8 cellular contexts compared by ENCODE assay signal in the genomic region with DNA sequence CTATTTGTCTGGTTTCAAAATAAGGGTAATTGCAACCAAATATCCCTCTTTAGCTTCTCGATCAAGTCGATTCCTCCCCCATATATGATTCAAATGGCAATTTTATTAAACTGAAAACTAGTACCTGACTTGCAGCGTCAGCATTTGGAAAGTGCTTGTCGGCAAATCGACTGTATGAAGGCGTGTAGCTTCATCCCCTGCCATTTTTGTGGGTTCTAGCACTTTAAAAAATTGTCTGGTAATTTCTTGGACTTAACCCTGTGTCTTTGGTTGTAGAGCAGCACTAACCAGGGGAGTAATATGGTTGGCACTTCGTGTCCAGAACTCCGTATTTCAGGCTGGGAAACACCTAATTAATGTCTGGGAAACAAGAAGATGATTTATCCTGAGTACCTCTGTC. TPM values are rescaled to one million over a fixed set of nuclear protein-coding genes. Genes with fewer than 3 reads are reported as not detected.
DNase-seq lines count a peak whose midpoint lies in the region; ATAC-seq and TF ChIP-seq lines count a peak whose summit lies in the region.

No MANE protein-coding gene starts in this region.

- peak overlapping the region; percentile 81 to 90 (median 86) for H3K4me3 Mint-ChIP-seq in IgD-negative memory B cell

- peaks cover under 1% of the 10 kb centered on the region for H3K9me3 ChIP-seq in mononuclear cell (ENCODE audit: low read depth, low read length)

- peaks cover 1% of the 10 kb centered on the region for H3K36me3 Mint-ChIP-seq in IgD-negative memory B cell

- no peak for ATAC-seq in GM19395 (IDR thresholded peaks at IDR 0.05; ENCODE audit: unreplicated experiment)
- no peak for ATAC-seq in GM19455 (IDR thresholded peaks at IDR 0.05; ENCODE audit: unreplicated experiment)

- H3K9me3 Mint-ChIP-seq in IgD-negative memory B cell = peaks cover 0 to 3% (median 0%) of the 10 kb centered on the region in 3 donors

- no peak overlapping the region for H3K27ac Mint-ChIP-seq in IgD-negative memory B cell

- peaks cover 18% of the 10 kb centered on the region for H3K27me3 Mint-ChIP-seq in IgD-negative memory B cell

- POLR2A ChIA-PET in AG04449 (lab: Yijun Ruan, JAX) = interaction anchor here (0.7 kb wide), 1 partner anchor 136 kb away, joined by 4 read pairs; no protein-coding TSS in a partner anchor

- H3K4me3 ChIP-seq in AG04449 (ENCODE audit: low read depth, low read length) (peak overlapping the region; percentile 77), choroid plexus epithelial cell (ENCODE audit: low read depth, low read length) (peak overlapping the region; percentile 81), mononuclear cell (ENCODE audit: low read length) (peak overlapping the region; percentile 44)

- peaks cover 1 to 10% (median 6%) of the 10 kb centered on the region in 3 donors for H3K4me1 Mint-ChIP-seq in IgD-negative memory B cell

- no peak for TF ChIP-seq CTCF in AG04449 (IDR thresholded peaks at IDR 0.05; ENCODE audit: insufficient read depth, low read length, missing control alignments)
- TF ChIP-seq CTCF in choroid plexus epithelial cell (conservative IDR thresholded peaks at IDR 0.05; ENCODE audit: low read depth, low read length) = no peak

- CTCF ChIA-PET in AG04449 (lab: Yijun Ruan, JAX) = interaction anchor here (1.3 to 1.6 kb wide), 4 partner anchors 11 to 175 kb away, joined by 3 to 5 read pairs (median 4); no protein-coding TSS in a partner anchor

- peaks cover 20% of the 10 kb centered on the region for H3K4me1 ChIP-seq in mononuclear cell (ENCODE audit: insufficient read depth, low read length)

- no peak for DNase-seq in AG04449 (ENCODE audit: low read depth, low spot score)
- peak; percentile 54 for DNase-seq in choroid plexus epithelial cell (ENCODE audit: low read depth)
- no peak for DNase-seq in middle frontal gyrus (ENCODE audit: extremely low spot score, low spot score)
- DNase-seq in GM19238 (ENCODE audit: insufficient read length, low spot score) = no peak

- H3K27me3 ChIP-seq in mononuclear cell (ENCODE audit: insufficient read depth, low read length) = peaks cover 32% of the 10 kb centered on the region

RNA-seq across cellular contexts. Expression of a gene that starts 0.6 kb away (rescaled TPM):
- 5.1 TPM for polyA plus RNA-seq in IgD-negative memory B cell
- total RNA-seq in mononuclear cell = 1.7 TPM
